Comparison of ENCODE assay signal across 11 cellular contexts in the genomic region with DNA sequence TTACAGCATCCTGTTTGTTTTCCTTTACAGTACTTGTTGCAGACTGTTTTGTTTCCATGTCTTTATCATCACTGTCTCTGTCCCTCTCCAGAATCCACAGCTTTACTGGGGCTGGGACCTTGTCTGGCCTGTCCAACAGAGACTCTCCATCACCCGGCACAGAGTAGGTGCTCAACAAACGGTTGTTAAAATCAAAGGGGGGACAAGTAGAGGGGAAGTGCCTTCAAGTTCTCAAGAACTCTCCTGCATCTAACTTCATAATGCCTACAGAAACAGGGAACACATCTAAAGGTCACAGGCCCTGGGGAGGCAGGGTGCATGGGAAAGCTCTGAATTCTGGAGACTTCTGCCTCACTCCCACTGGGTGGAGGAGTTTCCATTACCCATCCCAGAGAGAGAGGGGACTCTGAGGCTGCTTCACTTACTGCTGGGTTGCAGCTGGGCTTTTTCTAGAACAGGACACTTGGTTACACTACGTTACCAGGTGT. TPM values are rescaled to one million over a fixed set of nuclear protein-coding genes. Genes with fewer than 3 reads are reported as not detected.
A peak's percentile ranks its signal among the peaks of the same experiment; 100 is the strongest.
DNase-seq lines count a peak whose midpoint lies in the region; ATAC-seq, FAIRE-seq and TF ChIP-seq lines count a peak whose summit lies in the region.
"Had no signal": no experiment of that assay in that cellular context is flagged by ENCODE, and none has a peak within 500 bp of the region (broad histone marks: within the 10 kb centered on the region; RNA-seq: fewer than 3 reads in every experiment).

No MANE protein-coding gene starts in this region.

- BruUV-seq in GM12878 (replicated peaks; lab: Mats Ljungman, UMichigan) (no TSS peak), HepG2 (replicated peaks; lab: Mats Ljungman, UMichigan) (no TSS peak)

- RAD21 ChIA-PET in GM12878 (lab: Charles Lee; ENCODE audit: unreplicated experiment), result interaction anchor here (1.0 to 5.5 kb wide), 11 partner anchors 20 to 75 kb away, joined by 3 to 97 read pairs (median 15); no protein-coding TSS in a partner anchor

- H3K9ac ChIP-seq in BLaER1 (no peak overlapping the region), GM12878 (ENCODE audit: control insufficient read depth, insufficient read depth, low read length) (peak overlapping the region; percentile 62), HepG2 (ENCODE audit: insufficient read depth, low read depth, low read length) (no peak overlapping the region)

- DNase-seq in GM12878 (ENCODE audit: low read depth, low spot score), result no peak
- no peak for DNase-seq in nephron progenitor cell
- no peak for DNase-seq in HepG2 (ENCODE audit: low spot score)
- no peak for DNase-seq in sciatic nerve (ENCODE audit: low spot score)
- DNase-seq in HT-29 (ENCODE audit: low spot score), result no peak
- DNase-seq: COR-L47, kidney glomerular epithelial cell, NCI-H2227 treated with DMSO at 0.1 percent for 48 hours had no signal

- CTCF ChIA-PET in HEK293 (lab: Yijun Ruan, JAX) (interaction anchor here (0.7 to 4.1 kb wide), 4 partner anchors 22 to 41 kb away, joined by 4 to 33 read pairs (median 4); no protein-coding TSS in a partner anchor), GM12878 (lab: Yijun Ruan, JAX) (interaction anchor here (1.0 to 19.3 kb wide), 10 partner anchors 11 to 76 kb away, joined by 3 to 131 read pairs (median 15); no protein-coding TSS in a partner anchor), HepG2 (lab: Yijun Ruan, JAX; ENCODE audit: low intra/inter-chr PET ratio, low total read pairs) (no interaction called here)

- no peak overlapping the region for H3K27ac Mint-ChIP-seq in nephron progenitor cell

- peaks cover 37% of the 10 kb centered on the region for H3K4me1 Mint-ChIP-seq in nephron progenitor cell

- peaks cover 6% of the 10 kb centered on the region for H3K27me3 Mint-ChIP-seq in nephron progenitor cell (ENCODE audit: low read depth, poor library complexity)

- intact Hi-C loops in GM12878 (cut with micrococcal nuclease; ENCODE audit: unreplicated experiment) (no loop called here), HepG2 (cut with micrococcal nuclease; ENCODE audit: unreplicated experiment) (no loop called here), sciatic nerve (cut with DNase I) (no loop called here)

- in situ Hi-C loops in GM12878 (cut with MboI) (no loop called here), HepG2 (cut with HindIII; ENCODE audit: extremely low pct_ligation_motif_present, low pct_unique_long_range_greater_than_20kb) (no loop called here)

- H3K4me3 ChIP-seq in BLaER1 (no peak overlapping the region), HEK293 (ENCODE audit: low read depth, low read length) (no peak overlapping the region), GM12878 (peak overlapping the region; percentile 53; the same call in 1 of the 2 replicates), HepG2 (replicated peaks in 1 of 3; ENCODE audit: insufficient read depth in 1 of 3, low read depth in 2 of 3, low read length in 3 of 3) (no peak overlapping the region)

- no peak for FAIRE-seq in GM12878 (lab: Jason Lieb, UNC)
- no peak for FAIRE-seq in HepG2 (lab: Jason Lieb, UNC)

- WGBS in GM12878 (ENCODE audit: insufficient coverage, insufficient replicate concordance, low lambda C conversion rate, missing lambda C conversion rate), result 32% methylated on average over 3 of the region's 3 CpGs
- WGBS in HepG2 (ENCODE audit: low lambda C conversion rate), result 82% methylated on average over 3 of the region's 3 CpGs

- peaks cover 23% of the 10 kb centered on the region for H4K20me1 ChIP-seq in BLaER1
- no peaks in the 10 kb centered on the region for H4K20me1 ChIP-seq in GM12878 (ENCODE audit: control insufficient read depth, insufficient read depth)
- H4K20me1 ChIP-seq in HepG2 (ENCODE audit: insufficient read depth, low read length), result no peaks in the 10 kb centered on the region

- no peak for TF ChIP-seq CTCF in HEK293 (tag by site-specific recombination; IDR thresholded peaks at IDR 0.05)
- no peak for TF ChIP-seq CTCF in GM12878 (IDR thresholded peaks at IDR 0.05 in 2 of 3, conservative IDR thresholded peaks at IDR 0.05 in 1 of 3; ENCODE audit: control insufficient read depth in 2 of 3, extremely low read depth in 1 of 3, insufficient read depth in 1 of 3, low read depth in 3 of 3, low read length in 3 of 3)
- no peak for TF ChIP-seq CTCF in nephron progenitor cell (IDR thresholded peaks at IDR 0.05)
- TF ChIP-seq CTCF in HepG2 (CRISPR knock-in tag; IDR thresholded peaks at IDR 0.05), result no peak

- H3K36me3 ChIP-seq in BLaER1 (no peaks in the 10 kb centered on the region), HEK293 (ENCODE audit: control insufficient read depth in 2 of 2, insufficient read depth in 1 of 2, low read length in 2 of 2) (no peaks in the 10 kb centered on the region), GM12878 (ENCODE audit: control insufficient read depth in 2 of 2, insufficient read depth in 2 of 2, low read length in 1 of 2) (peaks cover 0 to 3% of the 10 kb centered on the region in 2 experiments; a peak in 1 of 4 replicates), HepG2 (replicated peaks in 1 of 2; ENCODE audit: control insufficient read depth in 1 of 2, insufficient read depth in 2 of 2, low read length in 2 of 2) (no peaks in the 10 kb centered on the region)

- no peaks in the 10 kb centered on the region for H3K36me3 Mint-ChIP-seq in nephron progenitor cell (ENCODE audit: low read depth)

- H3K79me2 ChIP-seq in GM12878 (ENCODE audit: control insufficient read depth, insufficient read depth, low read length) (no peaks in the 10 kb centered on the region; the same call in 1 of the 2 replicates), HepG2 (ENCODE audit: insufficient read depth, low read length) (no peaks in the 10 kb centered on the region)

- H3K27ac ChIP-seq in BLaER1 (0 out of 2 replicates have a peak overlapping the region, but pooled peaks have one; percentile 72), HEK293 (ENCODE audit: extremely low read depth, low read depth, low read length) (no peak overlapping the region), GM12878 (ENCODE audit: control insufficient read depth, insufficient read depth) (peak overlapping the region; percentile 96), HepG2 (ENCODE audit: extremely low read length, insufficient read depth, low read length) (no peak overlapping the region)

- TF ChIP-seq EP300 in GM12878 (IDR thresholded peaks at IDR 0.05; ENCODE audit: borderline replicate concordance in 1 of 2, control insufficient read depth in 1 of 2, low read depth in 2 of 2, low read length in 2 of 2), result no peak
- no peak for TF ChIP-seq EP300 in HepG2 (IDR thresholded peaks at IDR 0.05; ENCODE audit: low read depth in 2 of 2, low read length in 2 of 2)
- no peak for TF ChIP-seq EP300 in HepG2 (CRISPR knock-in tag; IDR thresholded peaks at IDR 0.05; ENCODE audit: borderline replicate concordance)

- no peak for TF ChIP-seq POLR2A in GM12878 (IDR thresholded peaks at IDR 0.05; ENCODE audit: low read depth, low read length)
- no peak for TF ChIP-seq POLR2A in HepG2 (IDR thresholded peaks at IDR 0.05; ENCODE audit: insufficient read depth in 1 of 2, low read depth in 2 of 2, low read length in 2 of 2)

- SMC1A ChIA-PET in GM12878 (lab: Charles Lee; ENCODE audit: uncharacterized antibody, unreplicated experiment), result interaction anchor here (0.9 to 7.7 kb wide), 9 partner anchors 21 to 225 kb away, joined by 3 to 123 read pairs (median 4); no protein-coding TSS in a partner anchor

- H2AFZ ChIP-seq in GM12878 (ENCODE audit: control insufficient read depth, low read depth, low read length) (no peak overlapping the region), HepG2 (ENCODE audit: low read length) (no peak overlapping the region)

- POLR2A ChIA-PET in HEK293 (lab: Yijun Ruan, JAX), result interaction anchor here (0.6 kb wide), 1 partner anchor 845 kb away, joined by 3 read pairs; no protein-coding TSS in a partner anchor
- POLR2A ChIA-PET in GM12878 (lab: Charles Lee), result interaction anchor here (1.7 to 7.1 kb wide), 4 partner anchors 32 to 76 kb away, joined by 3 to 88 read pairs (median 64); no protein-coding TSS in a partner anchor
- POLR2A ChIA-PET in HepG2 (lab: Yijun Ruan, JAX), result no interaction called here

- H3K4me3 Mint-ChIP-seq in nephron progenitor cell, result peak overlapping the region; percentile 29

- ATAC-seq in GM12878 (no peak), HepG2 (no peak), sciatic nerve (no peak), GM19452 (IDR thresholded peaks at IDR 0.05; ENCODE audit: unreplicated experiment) (no peak)

- H3K9me3 ChIP-seq in BLaER1, result no peaks in the 10 kb centered on the region
- no peaks in the 10 kb centered on the region for H3K9me3 ChIP-seq in HEK293 (ENCODE audit: control insufficient read depth, insufficient read depth, low read depth, low read length)
- H3K9me3 ChIP-seq in GM12878 (replicated peaks; ENCODE audit: control insufficient read depth, insufficient read depth, low read length), result no peaks in the 10 kb centered on the region
- no peaks in the 10 kb centered on the region for H3K9me3 ChIP-seq in HepG2 (ENCODE audit: low read length)

- H3K9me3 Mint-ChIP-seq in nephron progenitor cell, result no peaks in the 10 kb centered on the region

- TF ChIP-seq RAD21 in GM12878 (IDR thresholded peaks at IDR 0.05; ENCODE audit: insufficient read depth, low read depth, low read length) (no peak), HepG2 (CRISPR knock-in tag; IDR thresholded peaks at IDR 0.05) (no peak)

- H3K4me2 ChIP-seq in BLaER1 (peak overlapping the region; percentile 93), GM12878 (ENCODE audit: control insufficient read depth, insufficient read depth) (peak overlapping the region; percentile 99), HepG2 (ENCODE audit: low read depth, low read length) (no peak overlapping the region)

- H3K4me1 ChIP-seq in BLaER1 (peaks cover 92% of the 10 kb centered on the region), HEK293 (ENCODE audit: control insufficient read depth, insufficient read depth, low read length) (peaks cover 5% of the 10 kb centered on the region; the same call in 1 of the 2 replicates), GM12878 (ENCODE audit: control insufficient read depth, insufficient read depth, low read length) (peaks cover 67% of the 10 kb centered on the region), HepG2 (ENCODE audit: insufficient read depth, low read length) (peaks cover 18% of the 10 kb centered on the region)

- H3K27me3 ChIP-seq in BLaER1 (no peaks in the 10 kb centered on the region), GM12878 (replicated peaks in 1 of 2; ENCODE audit: control insufficient read depth in 2 of 2, insufficient read depth in 2 of 2, low read length in 1 of 2) (no peaks in the 10 kb centered on the region), HepG2 (ENCODE audit: control insufficient read depth in 1 of 2, insufficient read depth in 2 of 2, low read length in 2 of 2) (no peaks in the 10 kb centered on the region)

RNA-seq across cellular contexts. Expression of a gene that starts 2.3 kb away (rescaled TPM):
- 121 and 133 TPM in 2 replicates for total RNA-seq in GM12878 (2013; cell fraction: nucleolus; rRNA removed)
- total RNA-seq in GM12878 (2014; rRNA removed) (39.9 and 40.5 TPM in 2 replicates), GM12878 (2014; rRNA removed; fragmentation: Illumina TruSeq; extraction: Trizol) (19.2 and 20.4 TPM in 2 replicates), GM12878 (2021) (81.0 and 81.5 TPM in 2 replicates), HepG2 (2016; rRNA removed; fragmentation: Illumina TruSeq; extraction: Trizol) (11.1 and 21.2 TPM in 2 replicates), sciatic nerve (117 TPM)
- polyA plus RNA-seq in GM12878 (2011; ENCODE audit: low read depth), result 13.5 TPM
- polyA plus RNA-seq in GM12878 (2011; rRNA removed) (23.4 and 34.2 TPM in 2 replicates), GM12878 (2014; fragmentation: Illumina TruSeq; extraction: Trizol) (39.6 and 50.9 TPM in 2 replicates), GM12878 (2014; fragmentation: Nextera tagmentation; extraction: Ambion mirVana) (1 to 10 TPM in 1 of 2 experiments, under 1 TPM in 1; 0.97 to 2.4 TPM), GM12878 (2014; rRNA removed) (32.2 and 41.0 TPM in 2 replicates), GM12878 (2016; fragmentation: Nextera tagmentation; extraction: Ambion mirVana) (10 to 100 TPM; 40.5 to 43.6 TPM), HepG2 (2011; rRNA removed) (13.5 and 17.0 TPM in 2 replicates)
- polyA plus RNA-seq in GM12878 (2011; cell fraction: cytosol; rRNA removed), result 20.8 and 22.4 TPM in 2 replicates
- 46.3 and 47.3 TPM in 2 replicates for polyA plus RNA-seq in GM12878 (2011; cell fraction: nucleus; rRNA removed)
- 11.0 and 13.7 TPM in 2 replicates for polyA plus RNA-seq in GM12878 (2012)
- polyA minus RNA-seq in GM12878 (2011; rRNA and poly(A)+ RNA removed), result 36.1 and 38.8 TPM in 2 replicates
- 15.8 and 16.8 TPM in 2 replicates for polyA minus RNA-seq in GM12878 (2011; cell fraction: cytosol; rRNA and poly(A)+ RNA removed)
- polyA minus RNA-seq in GM12878 (2011; cell fraction: nucleus; rRNA and poly(A)+ RNA removed), result 31.1 and 39.1 TPM in 2 replicates
- total RNA-seq in HepG2 (2016; cell fraction: cytosol; rRNA removed; fragmentation: Illumina TruSeq; extraction: Trizol; ENCODE audit: low read depth), result 3.1 and 4.6 TPM in 2 replicates
- total RNA-seq in HepG2 (2016; cell fraction: insoluble cytoplasmic fraction; rRNA removed; fragmentation: Illumina TruSeq; extraction: Trizol), result 8.0 and 21.1 TPM in 2 replicates
- total RNA-seq in HepG2 (2016; cell fraction: membrane; rRNA removed; fragmentation: Illumina TruSeq; extraction: Trizol), result 5.2 and 6.6 TPM in 2 replicates
- 18.9 and 25.8 TPM in 2 replicates for total RNA-seq in HepG2 (2016; cell fraction: nucleus; rRNA removed; fragmentation: Illumina TruSeq; extraction: Trizol)
- 7.9 and 8.8 TPM in 2 replicates for polyA plus RNA-seq in HepG2 (2011; cell fraction: cytosol; rRNA removed)
- polyA plus RNA-seq in HepG2 (2011; cell fraction: nucleus; rRNA removed), result 20.3 and 20.8 TPM in 2 replicates
- 23.5 and 24.3 TPM in 2 replicates for polyA plus RNA-seq in HepG2 (2012)
- polyA plus RNA-seq in HepG2 (2016; cell fraction: cytosol; fragmentation: Illumina TruSeq; extraction: Trizol; ENCODE audit: low read depth), result 1.8 TPM in 2 replicates
- 8.3 and 10.9 TPM in 2 replicates for polyA plus RNA-seq in HepG2 (2016; cell fraction: insoluble cytoplasmic fraction; fragmentation: Illumina TruSeq; extraction: Trizol; ENCODE audit: low read depth)
- 2.8 and 3.4 TPM in 2 replicates for polyA plus RNA-seq in HepG2 (2016; cell fraction: membrane; fragmentation: Illumina TruSeq; extraction: Trizol; ENCODE audit: low read depth)
- polyA plus RNA-seq in HepG2 (2016; cell fraction: nucleus; fragmentation: Illumina TruSeq; extraction: Trizol; ENCODE audit: insufficient read depth, low read depth), result 36.4 and 38.3 TPM in 2 replicates
- polyA minus RNA-seq in HepG2 (2011; rRNA and poly(A)+ RNA removed; ENCODE audit: low replicate concordance), result 34.0 and 41.6 TPM in 2 replicates
- 9.9 and 11.8 TPM in 2 replicates for polyA minus RNA-seq in HepG2 (2011; cell fraction: cytosol; rRNA and poly(A)+ RNA removed)
- 11.3 and 11.4 TPM in 2 replicates for polyA minus RNA-seq in HepG2 (2011; cell fraction: nucleus; rRNA and poly(A)+ RNA removed)
- 71.6 and 77.6 TPM in 2 replicates for total RNA-seq in HT-29 (2014; rRNA removed; shearing (Covaris generic))

Comparison
In these comparisons a context has a peak if more than half of its experiments do, and no peak if none do; other contexts are left out.
1. H3K27ac ChIP-seq: peak in BLaER1 (single experiment) and GM12878 (single experiment); none in HEK293 (single experiment) and HepG2 (single experiment).